Comparison of ENCODE assay signal across 8 cellular contexts in genomic region chr6:84511929-84512328, GRCh38.
"Had no signal": no experiment of that assay in that cellular context is flagged by ENCODE, and none has a peak within 500 bp of the region (broad histone marks: within the 10 kb centered on the region; RNA-seq: fewer than 3 reads in every experiment).

No MANE protein-coding gene starts in this region.

- ATAC-seq: GM23338, K562 had no signal

- H3K4me3 ChIP-seq: GM23338, K562 had no signal

- H3K27ac ChIP-seq: HL-60 had no signal

- H3K4me2 ChIP-seq: GM23338 had no signal

- H2AFZ ChIP-seq: GM23338 had no signal

- DNase-seq: H9, HCEC 1CT, HFFc6, IMR-90, KG1 had no signal
